In the genomic region with DNA sequence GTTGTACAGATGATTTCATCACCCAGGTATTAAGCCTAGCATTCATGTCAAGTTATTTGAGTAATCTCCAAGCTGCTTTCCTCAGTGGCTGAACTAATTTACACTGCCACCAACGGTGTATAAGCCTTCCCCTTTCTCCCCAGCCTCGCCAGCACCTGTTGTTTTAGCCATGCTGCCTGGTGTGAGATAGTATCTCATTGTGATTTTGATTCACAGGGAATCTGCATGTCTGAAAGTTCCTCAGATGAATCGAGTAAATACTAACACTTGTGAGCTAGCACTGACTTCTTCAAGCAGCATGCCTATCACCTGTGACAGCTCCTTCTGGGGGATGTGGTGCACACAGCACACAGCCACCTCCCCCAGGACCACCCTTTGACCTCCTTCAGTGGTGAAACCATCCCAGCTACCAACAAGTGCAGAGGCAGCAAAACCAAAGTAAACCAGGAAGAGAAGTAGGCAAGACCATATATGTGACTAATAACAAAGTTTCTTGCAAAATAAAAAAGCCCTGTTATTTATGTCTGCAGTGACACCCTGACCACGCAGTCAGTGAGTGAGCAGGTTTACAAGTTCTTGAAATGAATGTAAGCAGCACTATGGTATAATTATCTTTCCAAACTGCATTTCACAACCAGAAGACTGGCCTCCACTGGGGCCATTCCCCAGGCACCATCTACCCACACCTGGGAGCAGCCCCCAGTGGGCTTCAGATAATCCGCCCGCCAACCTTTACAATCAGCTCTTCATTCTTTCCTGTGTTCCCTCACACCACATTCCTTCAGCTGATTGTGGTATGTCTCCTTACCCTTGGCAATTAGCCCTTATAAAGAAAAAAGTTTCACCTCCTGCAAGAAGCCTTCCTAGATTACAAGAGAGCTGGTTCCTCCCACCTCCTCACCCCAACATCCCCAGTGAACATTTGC, we compare ENCODE assay signal across 11 cellular contexts.
DNase-seq lines count a peak whose midpoint lies in the region; ATAC-seq and TF ChIP-seq lines count a peak whose summit lies in the region.
"Had no signal": no experiment of that assay in that cellular context is flagged by ENCODE, and none has a peak within 500 bp of the region (broad histone marks: within the 10 kb centered on the region; RNA-seq: fewer than 3 reads in every experiment).

No MANE protein-coding gene starts in this region.

- peak; percentile 50 for ATAC-seq in HG03442 (IDR thresholded peaks at IDR 0.05; ENCODE audit: unreplicated experiment)
- ATAC-seq in WTC11 = peak; percentile 83
- ATAC-seq in HG03175 (IDR thresholded peaks at IDR 0.05; ENCODE audit: unreplicated experiment) = no peak
- no peak for ATAC-seq in GM21528 (IDR thresholded peaks at IDR 0.05; ENCODE audit: low FRiP score, unreplicated experiment)
- ATAC-seq: gastroesophageal sphincter had no signal

- POLR2A ChIA-PET in WTC11 (lab: Charles Lee) = interaction anchor here (0.8 to 1.4 kb wide), 2 partner anchors 13 to 15 kb away, joined by 3 to 9 read pairs; no protein-coding TSS in a partner anchor

- H3K36me3 Mint-ChIP-seq in WTC11 (peaks cover 4% of the 10 kb centered on the region; the same call in 1 of the 2 replicates), chondrocyte (ENCODE audit: low read depth) (no peaks in the 10 kb centered on the region)

- H3K9me3 Mint-ChIP-seq in WTC11 (peaks cover 5% of the 10 kb centered on the region), chondrocyte (ENCODE audit: low read depth) (no peaks in the 10 kb centered on the region)

- CTCF ChIA-PET in WTC11 (lab: Charles Lee) = interaction anchor here (0.7 to 1.3 kb wide), 4 partner anchors 9 to 159 kb away, joined by 3 to 6 read pairs (median 3); no protein-coding TSS in a partner anchor

- TF ChIP-seq CTCF in WTC11 (IDR thresholded peaks at IDR 0.05) (no peak), chondrocyte (IDR thresholded peaks at IDR 0.05) (no peak)

- H3K27me3 Mint-ChIP-seq in WTC11 (ENCODE audit: low read depth) (no peaks in the 10 kb centered on the region; the same call in 1 of the 2 replicates), chondrocyte (ENCODE audit: low read depth) (no peaks in the 10 kb centered on the region)

- H3K4me3 Mint-ChIP-seq in WTC11 = peak overlapping the region; percentile 18; the same call in 1 of the 2 replicates
- H3K4me3 Mint-ChIP-seq in chondrocyte (ENCODE audit: unreplicated experiment) = no peak overlapping the region

- DNase-seq in ELF-1 (ENCODE audit: low read depth, low spot score) (peak; percentile 24), WTC11 (ENCODE audit: low spot score) (peak; percentile 49), left kidney (ENCODE audit: low read depth, low spot score) (peak; percentile 61), NCI-H524 treated with DMSO at 0.1 percent for 48 hours (lab: John Stamatoyannopoulos, UW) (no peak), chondrocyte (ENCODE audit: low spot score) (no peak)
- DNase-seq: activated gamma-delta T cell; stimulated activated naive CD4-positive, alpha-beta T cell had no signal

- H3K4me1 Mint-ChIP-seq in WTC11 (peaks cover 40% of the 10 kb centered on the region), chondrocyte (ENCODE audit: low read depth) (peaks cover 14% of the 10 kb centered on the region)

- H3K27ac Mint-ChIP-seq in WTC11 (peak overlapping the region; percentile 100), chondrocyte (ENCODE audit: unreplicated experiment) (no peak overlapping the region)

TF ChIP-seq in WTC11, 78 proteins besides CTCF, POLR2A, EP300 and RAD21:
- no peak for TF ChIP-seq ZNF232 (CRISPR knock-in tag; IDR thresholded peaks at IDR 0.05)
- TF ChIP-seq TEAD1 (CRISPR knock-in tag; IDR thresholded peaks at IDR 0.05) = peak; percentile 81; the same call in 1 of the 2 replicates
- TF ChIP-seq, protein P1, sequence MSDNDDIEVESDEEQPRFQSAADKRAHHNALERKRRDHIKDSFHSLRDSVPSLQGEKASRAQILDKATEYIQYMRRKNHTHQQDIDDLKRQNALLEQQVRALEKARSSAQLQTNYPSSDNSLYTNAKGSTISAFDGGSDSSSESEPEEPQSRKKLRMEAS (CRISPR knock-in tag; IDR thresholded peaks at IDR 0.05) = peak; percentile 69; the same call in 1 of the 2 replicates
- TF ChIP-seq TP53 (CRISPR knock-in tag; IDR thresholded peaks at IDR 0.05) = 0 out of 2 replicates have a peak, but pooled peaks have one; percentile 49
- TF ChIP-seq, protein P2, sequence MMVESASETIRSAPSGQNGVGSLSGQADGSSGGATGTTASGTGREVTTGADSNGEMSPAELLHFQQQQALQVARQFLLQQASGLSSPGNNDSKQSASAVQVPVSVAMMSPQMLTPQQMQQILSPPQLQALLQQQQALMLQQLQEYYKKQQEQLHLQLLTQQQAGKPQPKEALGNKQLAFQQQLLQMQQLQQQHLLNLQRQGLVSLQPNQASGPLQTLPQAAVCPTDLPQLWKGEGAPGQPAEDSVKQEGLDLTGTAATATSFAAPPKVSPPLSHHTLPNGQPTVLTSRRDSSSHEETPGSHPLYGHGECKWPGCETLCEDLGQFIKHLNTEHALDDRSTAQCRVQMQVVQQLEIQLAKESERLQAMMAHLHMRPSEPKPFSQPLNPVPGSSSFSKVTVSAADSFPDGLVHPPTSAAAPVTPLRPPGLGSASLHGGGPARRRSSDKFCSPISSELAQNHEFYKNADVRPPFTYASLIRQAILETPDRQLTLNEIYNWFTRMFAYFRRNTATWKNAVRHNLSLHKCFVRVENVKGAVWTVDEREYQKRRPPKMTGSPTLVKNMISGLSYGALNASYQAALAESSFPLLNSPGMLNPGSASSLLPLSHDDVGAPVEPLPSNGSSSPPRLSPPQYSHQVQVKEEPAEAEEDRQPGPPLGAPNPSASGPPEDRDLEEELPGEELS (CRISPR knock-in tag; IDR thresholded peaks at IDR 0.05) = peak; percentile 84; the same call in 1 of the 2 replicates
- no peak for TF ChIP-seq SMAD4 (CRISPR knock-in tag; IDR thresholded peaks at IDR 0.05)
- TF ChIP-seq, protein P3, sequence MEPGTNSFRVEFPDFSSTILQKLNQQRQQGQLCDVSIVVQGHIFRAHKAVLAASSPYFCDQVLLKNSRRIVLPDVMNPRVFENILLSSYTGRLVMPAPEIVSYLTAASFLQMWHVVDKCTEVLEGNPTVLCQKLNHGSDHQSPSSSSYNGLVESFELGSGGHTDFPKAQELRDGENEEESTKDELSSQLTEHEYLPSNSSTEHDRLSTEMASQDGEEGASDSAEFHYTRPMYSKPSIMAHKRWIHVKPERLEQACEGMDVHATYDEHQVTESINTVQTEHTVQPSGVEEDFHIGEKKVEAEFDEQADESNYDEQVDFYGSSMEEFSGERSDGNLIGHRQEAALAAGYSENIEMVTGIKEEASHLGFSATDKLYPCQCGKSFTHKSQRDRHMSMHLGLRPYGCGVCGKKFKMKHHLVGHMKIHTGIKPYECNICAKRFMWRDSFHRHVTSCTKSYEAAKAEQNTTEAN (CRISPR knock-in tag; IDR thresholded peaks at IDR 0.05) = peak; percentile 75; the same call in 1 of the 2 replicates
- peak; percentile 60; the same call in 1 of the 2 replicates for TF ChIP-seq TEAD4 (CRISPR knock-in tag; IDR thresholded peaks at IDR 0.05)
- TF ChIP-seq, protein P4, sequence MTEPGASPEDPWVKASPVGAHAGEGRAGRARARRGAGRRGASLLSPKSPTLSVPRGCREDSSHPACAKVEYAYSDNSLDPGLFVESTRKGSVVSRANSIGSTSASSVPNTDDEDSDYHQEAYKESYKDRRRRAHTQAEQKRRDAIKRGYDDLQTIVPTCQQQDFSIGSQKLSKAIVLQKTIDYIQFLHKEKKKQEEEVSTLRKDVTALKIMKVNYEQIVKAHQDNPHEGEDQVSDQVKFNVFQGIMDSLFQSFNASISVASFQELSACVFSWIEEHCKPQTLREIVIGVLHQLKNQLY (CRISPR knock-in tag; IDR thresholded peaks at IDR 0.05) = no peak
- peak; percentile 76; the same call in 1 of the 2 replicates for TF ChIP-seq ETV6 (CRISPR knock-in tag; IDR thresholded peaks at IDR 0.05)
- peak; percentile 31; the same call in 1 of the 2 replicates for TF ChIP-seq SP1 (CRISPR knock-in tag; conservative IDR thresholded peaks at IDR 0.05)
- peak; percentile 68; the same call in 1 of the 2 replicates for TF ChIP-seq ZNF423 (CRISPR knock-in tag; IDR thresholded peaks at IDR 0.05)
- TF ChIP-seq, protein P5, sequence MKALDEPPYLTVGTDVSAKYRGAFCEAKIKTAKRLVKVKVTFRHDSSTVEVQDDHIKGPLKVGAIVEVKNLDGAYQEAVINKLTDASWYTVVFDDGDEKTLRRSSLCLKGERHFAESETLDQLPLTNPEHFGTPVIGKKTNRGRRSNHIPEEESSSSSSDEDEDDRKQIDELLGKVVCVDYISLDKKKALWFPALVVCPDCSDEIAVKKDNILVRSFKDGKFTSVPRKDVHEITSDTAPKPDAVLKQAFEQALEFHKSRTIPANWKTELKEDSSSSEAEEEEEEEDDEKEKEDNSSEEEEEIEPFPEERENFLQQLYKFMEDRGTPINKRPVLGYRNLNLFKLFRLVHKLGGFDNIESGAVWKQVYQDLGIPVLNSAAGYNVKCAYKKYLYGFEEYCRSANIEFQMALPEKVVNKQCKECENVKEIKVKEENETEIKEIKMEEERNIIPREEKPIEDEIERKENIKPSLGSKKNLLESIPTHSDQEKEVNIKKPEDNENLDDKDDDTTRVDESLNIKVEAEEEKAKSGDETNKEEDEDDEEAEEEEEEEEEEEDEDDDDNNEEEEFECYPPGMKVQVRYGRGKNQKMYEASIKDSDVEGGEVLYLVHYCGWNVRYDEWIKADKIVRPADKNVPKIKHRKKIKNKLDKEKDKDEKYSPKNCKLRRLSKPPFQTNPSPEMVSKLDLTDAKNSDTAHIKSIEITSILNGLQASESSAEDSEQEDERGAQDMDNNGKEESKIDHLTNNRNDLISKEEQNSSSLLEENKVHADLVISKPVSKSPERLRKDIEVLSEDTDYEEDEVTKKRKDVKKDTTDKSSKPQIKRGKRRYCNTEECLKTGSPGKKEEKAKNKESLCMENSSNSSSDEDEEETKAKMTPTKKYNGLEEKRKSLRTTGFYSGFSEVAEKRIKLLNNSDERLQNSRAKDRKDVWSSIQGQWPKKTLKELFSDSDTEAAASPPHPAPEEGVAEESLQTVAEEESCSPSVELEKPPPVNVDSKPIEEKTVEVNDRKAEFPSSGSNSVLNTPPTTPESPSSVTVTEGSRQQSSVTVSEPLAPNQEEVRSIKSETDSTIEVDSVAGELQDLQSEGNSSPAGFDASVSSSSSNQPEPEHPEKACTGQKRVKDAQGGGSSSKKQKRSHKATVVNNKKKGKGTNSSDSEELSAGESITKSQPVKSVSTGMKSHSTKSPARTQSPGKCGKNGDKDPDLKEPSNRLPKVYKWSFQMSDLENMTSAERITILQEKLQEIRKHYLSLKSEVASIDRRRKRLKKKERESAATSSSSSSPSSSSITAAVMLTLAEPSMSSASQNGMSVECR (CRISPR knock-in tag; IDR thresholded peaks at IDR 0.05; ENCODE audit: borderline replicate concordance) = 0 out of 2 replicates have a peak, but pooled peaks have one; percentile 27
- TF ChIP-seq FOXJ3 (CRISPR knock-in tag; IDR thresholded peaks at IDR 0.05; ENCODE audit: borderline replicate concordance) = no peak
- TF ChIP-seq FOXK1 (CRISPR knock-in tag; IDR thresholded peaks at IDR 0.05) = peak; percentile 84; the same call in 1 of the 2 replicates

Comparison
In these comparisons a context has a peak if more than half of its experiments do, and no peak if none do; other contexts are left out.
1. DNase-seq: peak in ELF-1 (single experiment), WTC11 (single experiment) and left kidney (single experiment); none in NCI-H524 treated with DMSO at 0.1 percent for 48 hours (single experiment) and chondrocyte (single experiment).
2. ATAC-seq: peak in HG03442 (single experiment) and WTC11 (single experiment); none in HG03175 (single experiment) and GM21528 (single experiment).